ENCODE assay signal across 27 cellular contexts in genomic region chr4:4569036-4569435, GRCh38.
"Had no signal": no experiment of that assay in that cellular context is flagged by ENCODE, and none has a peak within 500 bp of the region (broad histone marks: within the 10 kb centered on the region; RNA-seq: fewer than 3 reads in every experiment).

No MANE protein-coding gene starts in this region.

- H3K4me2 ChIP-seq: neural progenitor cell had no signal

- H3K9me3 ChIP-seq: left lung, lower lobe of right lung, right lobe of liver, upper lobe of left lung, vagina had no signal

- ATAC-seq: activated CD4-positive, CD25-positive, alpha-beta regulatory T cell treated with anti-CD3 and anti-CD28 coated beads, Interleukin-2, amount 50 U/mL, for 24 hours; activated naive CD8-positive, alpha-beta T cell treated with anti-CD3 and anti-CD28 coated beads, Interleukin-2, amount 50 U/mL, for 24 hours; left lung; lower lobe of right lung; natural killer cell; right lobe of liver; stimulated activated effector memory CD8-positive, alpha-beta T cell treated with anti-CD3 and anti-CD28 coated beads, Interleukin-12 subunit alpha, Interleukin-12 subunit beta, amount 100 ng/mL, for 72 hours; stimulated activated naive CD8-positive, alpha-beta T cell treated with anti-CD3 and anti-CD28 coated beads, Interleukin-15, amount 100 ng/mL, for 72 hours had no signal

- DNase-seq: activated CD4-positive, alpha-beta T cell treated with anti-CD3 and anti-CD28 coated beads for 48 hours; activated CD4-positive, alpha-beta T cell treated with anti-CD3 and anti-CD28 coated beads, Interleukin-2, amount 50 U/mL, for 48 hours; activated CD8-positive, alpha-beta memory T cell treated with anti-CD3 and anti-CD28 coated beads, Interleukin-2, amount 50 U/mL, for 4 hours; activated gamma-delta T cell; activated naive CD4-positive, alpha-beta T cell treated with anti-CD3 and anti-CD28 coated beads, Interleukin-2, amount 10 ng/mL, durations not matched to agents 7 days and 5 days; activated naive CD8-positive, alpha-beta T cell treated with anti-CD3 and anti-CD28 coated beads, Interleukin-2, amount 50 U/mL, for 24 hours; activated T-cell treated with anti-CD3 and anti-CD28 coated beads, Interleukin-2, amount 50 U/mL, for 1 hour; left lung; lower lobe of right lung; mesenchymal stem cell; natural killer cell; occipital lobe; posterior cingulate gyrus; right lobe of liver; stimulated activated CD4-positive, alpha-beta T cell treated with anti-CD3 and anti-CD28 coated beads, Interleukin-12 subunit alpha, Interleukin-12 subunit beta, amount 100 ng/mL, for 4 hours; stimulated activated CD4-positive, alpha-beta T cell treated with anti-CD3 and anti-CD28 coated beads, Interleukin-4, amount 100 ng/mL, for 24 hours; stimulated activated naive CD8-positive, alpha-beta T cell treated with anti-CD3 and anti-CD28 coated beads, Interleukin-15, amount 100 ng/mL, for 72 hours; substantia nigra; T-helper 9 cell; upper lobe of left lung; WERI-Rb-1 had no signal

- H3K27me3 ChIP-seq: right lobe of liver, upper lobe of left lung, vagina had no signal

- H3K9ac ChIP-seq: neural progenitor cell had no signal

- H3K36me3 ChIP-seq: left lung, lower lobe of right lung, neural progenitor cell, right lobe of liver, upper lobe of left lung, vagina, WERI-Rb-1 had no signal

- H2AFZ ChIP-seq: neural progenitor cell had no signal

- H3K4me1 ChIP-seq: left lung, lower lobe of right lung, right lobe of liver, upper lobe of left lung had no signal

- H3K27ac ChIP-seq: epithelial cell of prostate, left lung, lower lobe of right lung, neural progenitor cell, right lobe of liver, skin epidermis, upper lobe of left lung, vagina, WERI-Rb-1 had no signal

- H3K4me3 ChIP-seq: left lung, lower lobe of right lung, neural progenitor cell, right lobe of liver, skin epidermis, upper lobe of left lung, vagina had no signal
